6 cellular contexts compared by ENCODE assay signal in the genomic region with DNA sequence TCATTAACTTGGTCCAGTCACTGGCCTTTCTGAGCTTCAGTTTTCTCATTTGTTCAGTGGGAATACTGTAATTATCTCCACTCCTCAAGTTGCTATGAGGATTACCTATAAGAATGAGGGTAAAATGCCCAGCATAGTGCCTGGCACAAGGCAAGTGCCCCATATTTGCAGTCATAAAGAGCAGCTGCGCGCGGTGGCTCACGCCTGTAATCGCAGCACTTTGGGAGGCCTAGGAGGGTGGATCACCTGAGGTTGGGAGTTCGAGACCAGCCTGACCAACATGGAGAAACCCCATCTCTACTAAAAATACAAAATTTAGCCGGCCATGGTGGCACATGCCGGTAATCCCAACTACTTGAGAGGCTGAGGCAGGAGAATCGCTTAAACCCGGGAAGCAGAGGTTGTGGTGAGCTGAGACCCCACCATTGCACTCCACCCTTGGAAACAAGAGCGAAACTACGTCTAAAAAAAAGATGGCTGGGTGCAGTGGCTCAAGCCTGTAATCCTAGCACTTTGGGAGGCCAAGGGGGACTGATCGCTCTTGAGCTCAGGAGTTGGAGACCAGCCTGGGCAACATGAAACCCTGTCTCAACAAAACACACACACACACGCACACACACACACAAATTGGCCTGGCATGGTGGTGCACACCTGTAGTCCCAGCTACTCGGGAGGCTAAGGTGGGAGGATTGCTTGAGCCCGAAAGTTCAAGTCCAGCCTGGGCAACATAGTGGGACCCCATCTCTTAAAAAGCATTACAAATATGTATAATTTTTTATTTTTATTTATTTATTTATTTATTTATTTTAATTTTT. TPM values are rescaled to one million over a fixed set of nuclear protein-coding genes. Genes with fewer than 3 reads are reported as not detected.
DNase-seq lines count a peak whose midpoint lies in the region; ATAC-seq and TF ChIP-seq lines count a peak whose summit lies in the region.
"Not testable (repeated sequence)": the region's sequence is repeated elsewhere in the genome, so short reads cannot be mapped to it uniquely, and the experiment has no call there.

No MANE protein-coding gene starts in this region.

- not testable (repeated sequence) for H2BK120ac ChIP-seq in neuronal stem cell (ENCODE audit: low read depth, low read length)

- CTCF ChIA-PET in HCT116 (lab: Charles Lee), result not testable (repeated sequence)
- CTCF ChIA-PET in activated CD8-positive, alpha-beta T cell treated with anti-CD3 and anti-CD28 coated beads, Interleukin-2, amount 10 ng/mL, durations not matched to agents 7 days and 5 days (lab: Charles Lee), result interaction anchor here (0.9 to 1.2 kb wide), 2 partner anchors 9 to 43 kb away, joined by 3 read pairs; no protein-coding TSS in a partner anchor

- H3K27me3 Mint-ChIP-seq in activated CD8-positive, alpha-beta T cell treated with anti-CD3 and anti-CD28 coated beads, Interleukin-2, amount 10 ng/mL, durations not matched to agents 7 days and 5 days (ENCODE audit: low read depth), result peaks cover 44% of the 10 kb centered on the region

- peak overlapping the region; percentile 57 for H3K4me3 Mint-ChIP-seq in activated CD8-positive, alpha-beta T cell treated with anti-CD3 and anti-CD28 coated beads, Interleukin-2, amount 10 ng/mL, durations not matched to agents 7 days and 5 days

- intact Hi-C loops in HCT116 (cut with micrococcal nuclease), result not testable (repeated sequence)

- H3K36me3 ChIP-seq in HCT116 (ENCODE audit: control insufficient read depth in 1 of 2, insufficient read depth in 2 of 2, low read length in 2 of 2), result peaks cover 0 to 11% of the 10 kb centered on the region in 2 experiments; a peak in 1 of 4 replicates
- not testable (repeated sequence) for H3K36me3 ChIP-seq in duodenal mucosa (ENCODE audit: control insufficient read depth in 1 of 2, insufficient read depth in 2 of 2, low read length in 2 of 2); iPS-20b (ENCODE audit: insufficient read depth, low read depth, low read length); neuronal stem cell (replicated peaks in 1 of 2; ENCODE audit: control insufficient read depth in 2 of 2, insufficient read depth in 2 of 2, low read length in 2 of 2); thymus (ENCODE audit: control insufficient read depth, insufficient read depth)

- H3K27ac ChIP-seq in HCT116 (ENCODE audit: low read depth, low read length) (peak overlapping the region; percentile 99), duodenal mucosa (ENCODE audit: low read depth, low read length) (peak overlapping the region; percentile 96), thymus (ENCODE audit: low read depth) (peak overlapping the region; percentile 71)
- not testable (repeated sequence) for H3K27ac ChIP-seq in iPS-20b (ENCODE audit: low read length); neuronal stem cell (replicated peaks; ENCODE audit: low read length)

- H3K4me1 Mint-ChIP-seq in activated CD8-positive, alpha-beta T cell treated with anti-CD3 and anti-CD28 coated beads, Interleukin-2, amount 10 ng/mL, durations not matched to agents 7 days and 5 days (ENCODE audit: low read depth), result peaks cover 11% of the 10 kb centered on the region

- H3K4me2 ChIP-seq in HCT116 (ENCODE audit: low read length), result peak overlapping the region; percentile 91
- H3K4me2 ChIP-seq in neuronal stem cell (ENCODE audit: insufficient read depth, low read length, poor library complexity, severe bottlenecking), result peak overlapping the region; percentile 95

- not testable (repeated sequence) for BruUV-seq in HCT116 (replicated peaks; lab: Mats Ljungman, UMichigan)

- H2AFZ ChIP-seq in HCT116 (ENCODE audit: low read depth, low read length, poor library complexity, severe bottlenecking), result peak overlapping the region; percentile 13
- H2AFZ ChIP-seq in neuronal stem cell (ENCODE audit: low read length), result not testable (repeated sequence)

- not testable (repeated sequence) for H2BK15ac ChIP-seq in neuronal stem cell (ENCODE audit: low read length)

- not testable (repeated sequence) for DNase-seq in HCT116 (ENCODE audit: low read depth, low spot score); activated CD8-positive, alpha-beta T cell treated with anti-CD3 and anti-CD28 coated beads, Interleukin-2, amount 10 ng/mL, durations not matched to agents 7 days and 5 days; neuronal stem cell (ENCODE audit: low spot score)

- peak overlapping the region; percentile 66 to 69 for H3K4me3 ChIP-seq in HCT116 (replicated peaks in 1 of 2; ENCODE audit: low read depth in 1 of 2, low read length in 2 of 2)
- peak overlapping the region; percentile 76 to 78 for H3K4me3 ChIP-seq in duodenal mucosa (ENCODE audit: low read depth in 1 of 2, low read length in 2 of 2)
- peak overlapping the region; percentile 94 for H3K4me3 ChIP-seq in iPS-20b (ENCODE audit: low read length)
- not testable (repeated sequence) for H3K4me3 ChIP-seq in neuronal stem cell (ENCODE audit: low read length in 2 of 2); thymus (ENCODE audit: low read length)

- WGBS in neuronal stem cell (ENCODE audit: extremely low coverage in 2 of 2, insufficient read length in 2 of 2, insufficient replicate concordance in 1 of 2), 2 donors, result no CpG with 5 or more reads among the region's 16 CpGs
- 96% methylated on average over 16 of the region's 16 CpGs for WGBS in thymus

- not testable (repeated sequence) for H2AK5ac ChIP-seq in neuronal stem cell (ENCODE audit: low read depth, low read length)

- not testable (repeated sequence) for H3K36me3 Mint-ChIP-seq in activated CD8-positive, alpha-beta T cell treated with anti-CD3 and anti-CD28 coated beads, Interleukin-2, amount 10 ng/mL, durations not matched to agents 7 days and 5 days (ENCODE audit: low read depth)

- H3K4me1 ChIP-seq in HCT116 (ENCODE audit: control insufficient read depth in 1 of 2, insufficient read depth in 2 of 2, low read length in 2 of 2), result peaks cover 29 to 47% of the 10 kb centered on the region in 2 experiments
- H3K4me1 ChIP-seq in duodenal mucosa (ENCODE audit: control insufficient read depth in 1 of 2, insufficient read depth in 2 of 2, low read length in 2 of 2), result peaks cover 30 to 48% of the 10 kb centered on the region in 2 donors
- peaks cover 22% of the 10 kb centered on the region for H3K4me1 ChIP-seq in iPS-20b (ENCODE audit: insufficient read depth, low read length)
- peaks cover 17 to 19% of the 10 kb centered on the region in 2 donors for H3K4me1 ChIP-seq in neuronal stem cell (ENCODE audit: control insufficient read depth in 2 of 2, insufficient read depth in 1 of 2, low read depth in 1 of 2, low read length in 2 of 2)
- not testable (repeated sequence) for H3K4me1 ChIP-seq in thymus (ENCODE audit: control insufficient read depth, insufficient read depth, low read length)

- H3K18ac ChIP-seq in neuronal stem cell (ENCODE audit: low read length), result not testable (repeated sequence)

- not testable (repeated sequence) for H4K91ac ChIP-seq in neuronal stem cell (ENCODE audit: low read depth, low read length, poor library complexity)

- TF ChIP-seq RAD21 in HCT116 (IDR thresholded peaks at IDR 0.05; ENCODE audit: low read depth), result not testable (repeated sequence)

- H2BK12ac ChIP-seq in neuronal stem cell (ENCODE audit: low read length), result not testable (repeated sequence)

- not testable (repeated sequence) for H3K9me3 ChIP-seq in HCT116 (ENCODE audit: control insufficient read depth in 1 of 2, insufficient read depth in 1 of 2, low read depth in 1 of 2, low read length in 2 of 2); duodenal mucosa (ENCODE audit: control insufficient read depth in 1 of 2, low read length in 2 of 2); iPS-20b (ENCODE audit: insufficient read depth, low read depth, low read length); neuronal stem cell (replicated peaks in 1 of 2; ENCODE audit: control insufficient read depth in 2 of 2, insufficient read depth in 1 of 2, low read depth in 1 of 2, low read length in 2 of 2); thymus (ENCODE audit: control insufficient read depth)

- not testable (repeated sequence) for H3K9me3 Mint-ChIP-seq in activated CD8-positive, alpha-beta T cell treated with anti-CD3 and anti-CD28 coated beads, Interleukin-2, amount 10 ng/mL, durations not matched to agents 7 days and 5 days (ENCODE audit: insufficient read depth)

- H4K20me1 ChIP-seq in HCT116 (ENCODE audit: insufficient read depth), result not testable (repeated sequence)

- not testable (repeated sequence) for H3K14ac ChIP-seq in neuronal stem cell (ENCODE audit: low read length)

- H3K4ac ChIP-seq in neuronal stem cell (ENCODE audit: low read length), result not testable (repeated sequence)

- TF ChIP-seq CTCF in HCT116 (IDR thresholded peaks at IDR 0.05 in 2 of 3, conservative IDR thresholded peaks at IDR 0.05 in 1 of 3; ENCODE audit: borderline replicate concordance in 1 of 3, insufficient read depth in 1 of 3, low read depth in 2 of 3, low read length in 2 of 3), result not testable (repeated sequence)

- H3K79me1 ChIP-seq in neuronal stem cell (ENCODE audit: low read depth, low read length), result not testable (repeated sequence)

- peaks cover 31% of the 10 kb centered on the region for H3K79me2 ChIP-seq in HCT116 (ENCODE audit: insufficient read depth, low read length)

- H3K9ac ChIP-seq in HCT116 (ENCODE audit: low read length) (peak overlapping the region; percentile 78), duodenal mucosa (ENCODE audit: low read depth in 1 of 2, low read length in 2 of 2) (peak overlapping the region; percentile 73 to 75), iPS-20b (ENCODE audit: low read depth, low read length) (peak overlapping the region; percentile 92; the same call in 1 of the 2 replicates), neuronal stem cell (ENCODE audit: low read depth, low read length, poor library complexity) (peak overlapping the region; percentile 54)

- ATAC-seq in HCT116, result peak; percentile 10
- ATAC-seq in activated CD8-positive, alpha-beta T cell treated with anti-CD3 and anti-CD28 coated beads, Interleukin-2, amount 10 ng/mL, durations not matched to agents 7 days and 5 days, result not testable (repeated sequence)

- RAD21 ChIA-PET in HCT116 (lab: Charles Lee; ENCODE audit: low non-redundant PET in 1 of 2, low total read pairs in 2 of 2, uncharacterized antibody in 2 of 2, unreplicated experiment in 2 of 2), result interaction anchor here in 1 of 2 experiments (0.7 kb wide), 1 partner anchor 16 kb away, joined by 3 read pairs; the partner anchor contains the start of gene WBP1

- not testable (repeated sequence) for H3K23ac ChIP-seq in neuronal stem cell (ENCODE audit: low read depth, low read length, poor library complexity)

- not testable (repeated sequence) for H3K27me3 ChIP-seq in HCT116 (ENCODE audit: insufficient read depth, low read length); duodenal mucosa (ENCODE audit: control insufficient read depth in 1 of 2, insufficient read depth in 2 of 2, low read length in 2 of 2)
- H3K27me3 ChIP-seq in iPS-20b (ENCODE audit: insufficient read depth, low read length) (peaks cover 24% of the 10 kb centered on the region; the same call in 1 of the 2 replicates), neuronal stem cell (ENCODE audit: control insufficient read depth in 3 of 3, insufficient read depth in 3 of 3, low read depth in 1 of 3, low read length in 3 of 3) (peaks cover 0 to 15% (median 0%) of the 10 kb centered on the region in 3 experiments), thymus (ENCODE audit: control insufficient read depth, insufficient read depth) (peaks cover 23% of the 10 kb centered on the region)

- POLR2A ChIA-PET in HCT116 (lab: Charles Lee), result interaction anchor here (0.6 to 3.0 kb wide), 9 partner anchors 9 to 62 kb away, joined by 3 to 13 read pairs (median 4); partner anchors contain the start of genes DCTN1, INO80B and WBP1
- POLR2A ChIA-PET in activated CD8-positive, alpha-beta T cell treated with anti-CD3 and anti-CD28 coated beads, Interleukin-2, amount 10 ng/mL, durations not matched to agents 7 days and 5 days (lab: Charles Lee), result interaction anchor here (1.0 kb wide), 1 partner anchor 11 kb away, joined by 3 read pairs; no protein-coding TSS in a partner anchor

- not testable (repeated sequence) for H3K9me2 ChIP-seq in HCT116 (ENCODE audit: insufficient read depth)

- H3K27ac Mint-ChIP-seq in activated CD8-positive, alpha-beta T cell treated with anti-CD3 and anti-CD28 coated beads, Interleukin-2, amount 10 ng/mL, durations not matched to agents 7 days and 5 days, result not testable (repeated sequence)

- TF ChIP-seq POLR2A in HCT116 (IDR thresholded peaks at IDR 0.05; ENCODE audit: borderline replicate concordance, extremely low read depth, insufficient read depth, insufficient read length), result not testable (repeated sequence)

- peak overlapping the region; percentile 39 for H2BK5ac ChIP-seq in neuronal stem cell (ENCODE audit: low read length)

- H4K8ac ChIP-seq in neuronal stem cell (ENCODE audit: low read depth, low read length), result not testable (repeated sequence)

RNA-seq across cellular contexts. Expression of gene RTKN, which starts 1.0 kb away (rescaled TPM):
- 94.0 TPM for total RNA-seq in HCT116 (2021; ENCODE audit: unreplicated experiment)
- 50.7 and 61.0 TPM in 2 replicates for polyA plus RNA-seq in HCT116 (2012)
- under 1 TPM; 0.37 to 0.57 TPM for total RNA-seq in activated CD8-positive, alpha-beta T cell treated with anti-CD3 and anti-CD28 coated beads, Interleukin-2, amount 10 ng/mL, durations not matched to agents 7 days and 5 days
- polyA plus RNA-seq in neuronal stem cell (2013, experiment 1 of 2), result 20.6 TPM
- 20.1 TPM for polyA plus RNA-seq in neuronal stem cell (2013, experiment 2 of 2)
- polyA plus RNA-seq in thymus, result 17.2 TPM

RNA-seq across cellular contexts. Expression of gene INO80B, which starts 12.2 kb away (rescaled TPM):
- total RNA-seq in HCT116 (2021; ENCODE audit: unreplicated experiment), result 24.0 TPM
- 14.3 and 14.7 TPM in 2 replicates for polyA plus RNA-seq in HCT116 (2012)
- total RNA-seq in activated CD8-positive, alpha-beta T cell treated with anti-CD3 and anti-CD28 coated beads, Interleukin-2, amount 10 ng/mL, durations not matched to agents 7 days and 5 days, result 10 to 100 TPM; 25.7 to 29.1 TPM
- polyA plus RNA-seq in neuronal stem cell (2013, experiment 1 of 2), result 17.7 TPM
- polyA plus RNA-seq in neuronal stem cell (2013, experiment 2 of 2), result 17.8 TPM
- polyA plus RNA-seq in thymus, result 53.0 TPM

RNA-seq across cellular contexts. Expression of gene WBP1, which starts 15.5 kb away (rescaled TPM):
- total RNA-seq in HCT116 (2021; ENCODE audit: unreplicated experiment), result 64.7 TPM
- 83.4 and 85.0 TPM in 2 replicates for polyA plus RNA-seq in HCT116 (2012)
- total RNA-seq in activated CD8-positive, alpha-beta T cell treated with anti-CD3 and anti-CD28 coated beads, Interleukin-2, amount 10 ng/mL, durations not matched to agents 7 days and 5 days, result 10 to 100 TPM; 34.0 to 34.3 TPM
- polyA plus RNA-seq in neuronal stem cell (2013, experiment 1 of 2), result 148 TPM
- polyA plus RNA-seq in neuronal stem cell (2013, experiment 2 of 2), result 146 TPM
- polyA plus RNA-seq in thymus, result 114 TPM

RNA-seq across cellular contexts. Expression of gene WDR54, which starts 21.2 kb away (rescaled TPM):
- total RNA-seq in HCT116 (2021; ENCODE audit: unreplicated experiment), result 54.9 TPM
- 133 and 138 TPM in 2 replicates for polyA plus RNA-seq in HCT116 (2012)
- 10 to 100 TPM; 93.7 to 96.9 TPM for total RNA-seq in activated CD8-positive, alpha-beta T cell treated with anti-CD3 and anti-CD28 coated beads, Interleukin-2, amount 10 ng/mL, durations not matched to agents 7 days and 5 days
- 53.6 TPM for polyA plus RNA-seq in neuronal stem cell (2013, experiment 1 of 2)
- 50.0 TPM for polyA plus RNA-seq in neuronal stem cell (2013, experiment 2 of 2)
- 32.5 TPM for polyA plus RNA-seq in thymus

RNA-seq across cellular contexts. Expression of gene C2orf81, which starts 21.3 kb away (rescaled TPM):
- 6.5 TPM for total RNA-seq in HCT116 (2021; ENCODE audit: unreplicated experiment)
- 2.7 and 3.4 TPM in 2 replicates for polyA plus RNA-seq in HCT116 (2012)
- 1 to 10 TPM; 1.5 TPM for total RNA-seq in activated CD8-positive, alpha-beta T cell treated with anti-CD3 and anti-CD28 coated beads, Interleukin-2, amount 10 ng/mL, durations not matched to agents 7 days and 5 days
- polyA plus RNA-seq in neuronal stem cell (2013, experiment 1 of 2), result 9.5 TPM
- 9.0 TPM for polyA plus RNA-seq in neuronal stem cell (2013, experiment 2 of 2)
- 5.3 TPM for polyA plus RNA-seq in thymus

Comparison
In these comparisons a context has a peak if more than half of its experiments do, and no peak if none do; other contexts are left out.
1. RNA of gene RTKN, which starts 1.0 kb away (total RNA-seq): 94.0 TPM in HCT116 (single experiment); 0.37 to 0.57 TPM in activated CD8-positive, alpha-beta T cell treated with anti-CD3 and anti-CD28 coated beads, Interleukin-2, amount 10 ng/mL, durations not matched to agents 7 days and 5 days; every median in the first group is over 10 times any median in the second.
2. Peak in every context shown above with its lines, with median percentiles within 50 percentile points of each other: H3K9ac ChIP-seq.